In the genomic region with DNA sequence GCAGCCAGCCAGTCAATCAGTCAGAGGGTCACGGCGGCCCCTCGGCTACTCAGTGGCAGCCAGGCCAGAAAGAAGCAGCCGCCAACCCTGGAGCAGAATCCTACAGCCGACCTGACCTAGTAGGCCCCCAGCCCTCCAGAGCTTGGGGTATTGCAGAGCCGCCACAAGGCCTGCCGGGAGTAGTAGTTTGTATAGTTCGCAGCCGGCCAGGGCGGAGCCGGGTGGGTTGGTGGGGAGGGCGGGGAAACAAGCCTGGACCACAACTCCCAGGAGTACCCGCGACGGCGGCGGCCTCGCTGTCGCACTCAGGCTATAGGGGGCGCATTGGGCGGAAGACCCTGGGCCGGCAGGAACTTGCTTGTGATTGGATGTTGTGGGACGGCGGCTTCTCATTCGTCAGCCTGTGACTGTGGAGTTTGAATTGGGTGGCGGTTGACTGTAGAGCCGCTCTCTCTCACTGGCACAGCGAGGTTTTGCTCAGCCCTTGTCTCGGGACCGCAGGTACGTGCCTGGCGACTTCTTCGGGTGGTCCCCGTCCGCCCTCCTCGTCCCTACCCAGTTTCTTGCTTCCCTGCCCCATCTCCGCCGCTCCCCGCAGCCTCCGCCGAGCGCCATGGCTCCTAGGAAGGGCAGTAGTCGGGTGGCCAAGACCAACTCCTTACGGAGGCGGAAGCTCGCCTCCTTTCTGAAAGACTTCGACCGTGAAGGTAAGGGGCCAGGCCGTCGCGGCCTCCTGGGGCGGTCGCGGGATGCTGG, we compare ENCODE assay signal across 8 cellular contexts. TPM values are rescaled to one million over a fixed set of nuclear protein-coding genes. Genes with fewer than 3 reads are reported as not detected.
DNase-seq lines count a peak whose midpoint lies in the region; ATAC-seq and TF ChIP-seq lines count a peak whose summit lies in the region.

Gene CDCA8, plus strand, starts transcription at position 439 of the 756 bp plus-strand sequence. Its CDS starts 175 bp downstream, at position 614.

- peaks cover 16% of the 10 kb centered on the region for H3K4me1 ChIP-seq in testis

- H3K36me3 ChIP-seq in testis (ENCODE audit: low read depth, missing control alignments), result no peaks in the 10 kb centered on the region

- no peaks in the 10 kb centered on the region for H3K27me3 ChIP-seq in testis

- ATAC-seq in HG02610 (IDR thresholded peaks at IDR 0.05; ENCODE audit: unreplicated experiment) (peak; percentile 80), SK-N-SH treated with all-trans-retinoic acid at 6 μM for 48 hours (peak; percentile 92)

- DNase-seq in NCI-H1092 (lab: John Stamatoyannopoulos, UW), result peak; percentile 98
- DNase-seq in globus pallidus (ENCODE audit: low spot score), result peak; percentile 98
- peak; percentile 99 for DNase-seq in occipital lobe (lab: John Stamatoyannopoulos, UW)
- DNase-seq in testis, result peak; percentile 99

- peaks cover 35% of the 10 kb centered on the region for H3K4me1 Mint-ChIP-seq in activated naive CD4-positive, alpha-beta T cell treated with anti-CD3 and anti-CD28 coated beads, Interleukin-2, amount 50 U/mL, for 24 hours

- peak within 1 kb of the TSS; percentile 60 to 78 for H3K27ac ChIP-seq in testis

- H3K4me3 Mint-ChIP-seq in activated naive CD4-positive, alpha-beta T cell treated with anti-CD3 and anti-CD28 coated beads, Interleukin-2, amount 50 U/mL, for 24 hours, result peak within 1 kb of the TSS; percentile 93

- TF ChIP-seq CTCF in testis (IDR thresholded peaks at IDR 0.05), result peak in 2 of 3 experiments; percentile 56 to 70

- no peaks in the 10 kb centered on the region for H3K9me3 Mint-ChIP-seq in activated naive CD4-positive, alpha-beta T cell treated with anti-CD3 and anti-CD28 coated beads, Interleukin-2, amount 50 U/mL, for 24 hours

- peaks cover 10% of the 10 kb centered on the region for H3K36me3 Mint-ChIP-seq in activated naive CD4-positive, alpha-beta T cell treated with anti-CD3 and anti-CD28 coated beads, Interleukin-2, amount 50 U/mL, for 24 hours

- WGBS in testis, 2 donors, result 0% methylated on average over 4 to 54 of the region's 54 CpGs

- H3K9me3 ChIP-seq in testis, result no peaks in the 10 kb centered on the region

- H3K4me3 ChIP-seq in testis, result peak within 1 kb of the TSS; percentile 84 to 86

- H3K27me3 Mint-ChIP-seq in activated naive CD4-positive, alpha-beta T cell treated with anti-CD3 and anti-CD28 coated beads, Interleukin-2, amount 50 U/mL, for 24 hours, result no peaks in the 10 kb centered on the region

- intact Hi-C loops in testis (cut with DNase I; ENCODE audit: low total_unique reads), result no loop called here

- peak within 1 kb of the TSS; percentile 70 for H3K27ac Mint-ChIP-seq in activated naive CD4-positive, alpha-beta T cell treated with anti-CD3 and anti-CD28 coated beads, Interleukin-2, amount 50 U/mL, for 24 hours

- TF ChIP-seq POLR2A in GM10847 (IDR thresholded peaks at IDR 0.05; ENCODE audit: extremely low read depth, insufficient read length) (peak; percentile 69), testis (IDR thresholded peaks at IDR 0.05) (no peak)

TF ChIP-seq in SK-N-SH treated with all-trans-retinoic acid at 6 μM for 48 hours, 23 proteins besides CTCF, POLR2A, EP300 and RAD21:
- TF ChIP-seq, protein P1, sequence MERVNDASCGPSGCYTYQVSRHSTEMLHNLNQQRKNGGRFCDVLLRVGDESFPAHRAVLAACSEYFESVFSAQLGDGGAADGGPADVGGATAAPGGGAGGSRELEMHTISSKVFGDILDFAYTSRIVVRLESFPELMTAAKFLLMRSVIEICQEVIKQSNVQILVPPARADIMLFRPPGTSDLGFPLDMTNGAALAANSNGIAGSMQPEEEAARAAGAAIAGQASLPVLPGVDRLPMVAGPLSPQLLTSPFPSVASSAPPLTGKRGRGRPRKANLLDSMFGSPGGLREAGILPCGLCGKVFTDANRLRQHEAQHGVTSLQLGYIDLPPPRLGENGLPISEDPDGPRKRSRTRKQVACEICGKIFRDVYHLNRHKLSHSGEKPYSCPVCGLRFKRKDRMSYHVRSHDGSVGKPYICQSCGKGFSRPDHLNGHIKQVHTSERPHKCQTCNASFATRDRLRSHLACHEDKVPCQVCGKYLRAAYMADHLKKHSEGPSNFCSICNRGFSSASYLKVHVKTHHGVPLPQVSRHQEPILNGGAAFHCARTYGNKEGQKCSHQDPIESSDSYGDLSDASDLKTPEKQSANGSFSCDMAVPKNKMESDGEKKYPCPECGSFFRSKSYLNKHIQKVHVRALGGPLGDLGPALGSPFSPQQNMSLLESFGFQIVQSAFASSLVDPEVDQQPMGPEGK (CRISPR knock-in tag; IDR thresholded peaks at IDR 0.05; ENCODE audit: borderline replicate concordance), result no peak
- no peak for TF ChIP-seq SNAI2 (CRISPR knock-in tag; IDR thresholded peaks at IDR 0.05)
- no peak for TF ChIP-seq RARB (CRISPR knock-in tag; IDR thresholded peaks at IDR 0.05)
- TF ChIP-seq ZC3H10 (CRISPR knock-in tag; IDR thresholded peaks at IDR 0.05), result no peak
- TF ChIP-seq ESRRG (CRISPR knock-in tag; IDR thresholded peaks at IDR 0.05), result no peak
- TF ChIP-seq ISL1 (CRISPR knock-in tag; IDR thresholded peaks at IDR 0.05), result no peak
- no peak for TF ChIP-seq OSR1 (CRISPR knock-in tag; IDR thresholded peaks at IDR 0.05)
- TF ChIP-seq ARNTL (CRISPR knock-in tag; IDR thresholded peaks at IDR 0.05; ENCODE audit: borderline replicate concordance, low read depth), result no peak

RNA-seq across cellular contexts. Expression of gene CDCA8, which starts in this region (rescaled TPM):
- 0.31 TPM for total RNA-seq in occipital lobe
- total RNA-seq in testis, result 10 to 100 TPM; 21.0 to 28.1 TPM
- polyA plus RNA-seq in testis (ENCODE audit: insufficient read depth, low read depth, low replicate concordance), result 52.4 TPM

Comparison
In these comparisons a context has a peak if more than half of its experiments do, and no peak if none do; other contexts are left out.
1. Peak in every context shown above with its lines: DNase-seq, ATAC-seq, H3K4me3 ChIP-seq and H3K27ac ChIP-seq.
2. RNA of gene CDCA8 (total RNA-seq): 21.0 to 28.1 TPM in testis; 0.31 TPM in occipital lobe (single experiment); every median in the first group is over 10 times any median in the second.
3. Peak in DNase-seq in occipital lobe; RNA of the gene not detected or under 1 TPM.